ENCODE assay signal across 23 cellular contexts in the genomic region with DNA sequence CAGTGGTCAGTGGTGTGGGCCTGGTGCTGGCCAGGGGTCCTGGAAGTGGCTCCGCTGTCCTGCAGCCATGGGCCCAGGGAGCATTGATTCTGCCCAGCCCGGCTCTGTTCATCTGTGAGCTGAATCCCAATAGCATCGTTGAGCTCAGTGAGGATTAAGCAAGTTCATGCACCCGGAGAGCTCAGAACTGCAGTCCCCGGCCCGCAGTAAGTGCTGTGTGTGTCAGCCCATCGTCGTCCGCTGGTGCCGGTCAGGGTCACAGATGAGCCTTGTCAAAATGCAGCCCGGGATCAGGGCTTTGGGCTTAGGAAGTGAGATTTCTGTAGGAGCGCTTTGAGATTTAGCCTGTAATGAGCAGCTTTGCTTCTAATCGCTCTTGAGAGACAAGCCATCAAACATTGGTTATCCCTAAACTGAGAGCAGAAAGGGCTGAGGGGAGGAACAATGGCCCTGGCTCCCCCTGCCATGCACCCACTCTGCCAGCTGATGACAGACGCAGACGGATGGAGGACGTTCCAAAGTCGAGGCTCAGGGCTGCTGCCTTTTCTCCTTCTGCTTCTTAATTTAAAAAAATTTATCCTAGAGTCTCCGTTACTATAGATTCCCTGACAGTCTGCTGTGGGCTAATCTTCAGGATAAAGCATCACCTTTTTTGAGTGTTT.
"Had no signal": no experiment of that assay in that cellular context is flagged by ENCODE, and none has a peak within 500 bp of the region (broad histone marks: within the 10 kb centered on the region; RNA-seq: fewer than 3 reads in every experiment).

No MANE protein-coding gene starts in this region.

- H3K4me3 ChIP-seq: hepatocyte, left ventricle myocardium inferior, ovary, psoas muscle, right lobe of liver, upper lobe of right lung had no signal

- H3K4me1 Mint-ChIP-seq: activated naive CD8-positive, alpha-beta T cell treated with anti-CD3 and anti-CD28 coated beads, Interleukin-2, amount 50 U/mL, for 24 hours; immature natural killer cell had no signal

- H3K27me3 ChIP-seq: ovary, right lobe of liver had no signal

- H3K4me2 ChIP-seq: hepatocyte had no signal

- H3K9me3 Mint-ChIP-seq: activated CD4-positive, alpha-beta memory T cell treated with anti-CD3 and anti-CD28 coated beads for 36 hours; activated naive CD8-positive, alpha-beta T cell treated with anti-CD3 and anti-CD28 coated beads, Interleukin-2, amount 50 U/mL, for 24 hours; activated T-cell treated with anti-CD3 and anti-CD28 coated beads, Interleukin-2, amount 50 U/mL, for 72 hours; effector memory CD8-positive, alpha-beta T cell; immature natural killer cell; natural killer cell treated with Interleukin-12 subunit alpha and Interleukin-12 subunit beta and Interleukin-15 and Interleukin-18, amount 100 ng/mL, for 72 hours; T-helper 1 cell treated with Interleukin-12 subunit alpha and Interleukin-12 subunit beta and Interleukin-4 antibody, amounts not matched to agents 30 μg/mL and 1 μg/mL, for 36 hours had no signal

- H3K9me3 ChIP-seq: neutrophil, ovary, right lobe of liver, upper lobe of right lung had no signal

- H3K4me3 Mint-ChIP-seq: activated CD4-positive, alpha-beta memory T cell treated with anti-CD3 and anti-CD28 coated beads for 36 hours; activated naive CD8-positive, alpha-beta T cell treated with anti-CD3 and anti-CD28 coated beads, Interleukin-2, amount 50 U/mL, for 24 hours; activated T-cell treated with anti-CD3 and anti-CD28 coated beads, Interleukin-2, amount 50 U/mL, for 72 hours; effector memory CD8-positive, alpha-beta T cell; immature natural killer cell; natural killer cell treated with Interleukin-12 subunit alpha and Interleukin-12 subunit beta and Interleukin-15 and Interleukin-18, amount 100 ng/mL, for 72 hours; T-helper 1 cell treated with Interleukin-12 subunit alpha and Interleukin-12 subunit beta and Interleukin-4 antibody, amounts not matched to agents 30 μg/mL and 1 μg/mL, for 36 hours had no signal

- DNase-seq: activated CD4-positive, alpha-beta memory T cell treated with anti-CD3 and anti-CD28 coated beads for 36 hours; activated CD4-positive, alpha-beta T cell treated with anti-CD3 and anti-CD28 coated beads for 48 hours; activated gamma-delta T cell; activated naive CD4-positive, alpha-beta T cell treated with anti-CD3 and anti-CD28 coated beads, Interleukin-2, amount 50 U/mL, for 16 hours; activated naive CD8-positive, alpha-beta T cell treated with anti-CD3 and anti-CD28 coated beads, Interleukin-2, amount 50 U/mL, for 24 hours; activated T-cell treated with anti-CD3 and anti-CD28 coated beads, Interleukin-2, amount 50 U/mL, for 72 hours; central memory CD4-positive, alpha-beta T cell; effector memory CD8-positive, alpha-beta T cell; glutamatergic neuron; immature natural killer cell; kidney glomerular epithelial cell; left ventricle myocardium inferior; ovary; psoas muscle; right lobe of liver; stimulated activated CD4-positive, alpha-beta T cell treated with anti-CD3 and anti-CD28 coated beads, Interleukin-4, amount 100 ng/mL, for 1 hour; stimulated activated naive CD8-positive, alpha-beta T cell treated with anti-CD3 and anti-CD28 coated beads, Interleukin-15, Interleukin-2, amounts not matched to agents 100 U/mL and 50 U/mL, for 24 hours; upper lobe of right lung had no signal

- ATAC-seq: activated naive CD8-positive, alpha-beta T cell treated with anti-CD3 and anti-CD28 coated beads, Interleukin-2, amount 50 U/mL, for 24 hours; activated T-cell treated with anti-CD3 and anti-CD28 coated beads, Interleukin-2, amount 50 U/mL, for 72 hours; effector memory CD8-positive, alpha-beta T cell; natural killer cell treated with Interleukin-12 subunit alpha and Interleukin-12 subunit beta and Interleukin-15 and Interleukin-18, amount 100 ng/mL, for 72 hours; psoas muscle; right lobe of liver; stimulated activated naive CD8-positive, alpha-beta T cell treated with anti-CD3 and anti-CD28 coated beads, Interleukin-15, Interleukin-2, amounts not matched to agents 100 U/mL and 50 U/mL, for 24 hours; upper lobe of right lung had no signal

- H3K27ac Mint-ChIP-seq: activated CD4-positive, alpha-beta memory T cell treated with anti-CD3 and anti-CD28 coated beads for 36 hours; activated naive CD8-positive, alpha-beta T cell treated with anti-CD3 and anti-CD28 coated beads, Interleukin-2, amount 50 U/mL, for 24 hours; activated T-cell treated with anti-CD3 and anti-CD28 coated beads, Interleukin-2, amount 50 U/mL, for 72 hours; effector memory CD8-positive, alpha-beta T cell; immature natural killer cell; natural killer cell treated with Interleukin-12 subunit alpha and Interleukin-12 subunit beta and Interleukin-15 and Interleukin-18, amount 100 ng/mL, for 72 hours; T-helper 1 cell treated with Interleukin-12 subunit alpha and Interleukin-12 subunit beta and Interleukin-4 antibody, amounts not matched to agents 30 μg/mL and 1 μg/mL, for 36 hours had no signal

- H3K36me3 ChIP-seq: left ventricle myocardium inferior, neutrophil, ovary, right lobe of liver, upper lobe of right lung had no signal

- H3K79me2 ChIP-seq: hepatocyte had no signal

- H3K36me3 Mint-ChIP-seq: activated CD4-positive, alpha-beta memory T cell treated with anti-CD3 and anti-CD28 coated beads for 36 hours; brain; immature natural killer cell; natural killer cell treated with Interleukin-12 subunit alpha and Interleukin-12 subunit beta and Interleukin-15 and Interleukin-18, amount 100 ng/mL, for 72 hours had no signal

- H3K27ac ChIP-seq: hepatocyte, left ventricle myocardium inferior, neutrophil, ovary, psoas muscle, right lobe of liver, upper lobe of right lung had no signal

- H3K4me1 ChIP-seq: left ventricle myocardium inferior, psoas muscle, right lobe of liver, upper lobe of right lung had no signal
